Comparison of ENCODE assay signal across 8 cellular contexts in the genomic region with DNA sequence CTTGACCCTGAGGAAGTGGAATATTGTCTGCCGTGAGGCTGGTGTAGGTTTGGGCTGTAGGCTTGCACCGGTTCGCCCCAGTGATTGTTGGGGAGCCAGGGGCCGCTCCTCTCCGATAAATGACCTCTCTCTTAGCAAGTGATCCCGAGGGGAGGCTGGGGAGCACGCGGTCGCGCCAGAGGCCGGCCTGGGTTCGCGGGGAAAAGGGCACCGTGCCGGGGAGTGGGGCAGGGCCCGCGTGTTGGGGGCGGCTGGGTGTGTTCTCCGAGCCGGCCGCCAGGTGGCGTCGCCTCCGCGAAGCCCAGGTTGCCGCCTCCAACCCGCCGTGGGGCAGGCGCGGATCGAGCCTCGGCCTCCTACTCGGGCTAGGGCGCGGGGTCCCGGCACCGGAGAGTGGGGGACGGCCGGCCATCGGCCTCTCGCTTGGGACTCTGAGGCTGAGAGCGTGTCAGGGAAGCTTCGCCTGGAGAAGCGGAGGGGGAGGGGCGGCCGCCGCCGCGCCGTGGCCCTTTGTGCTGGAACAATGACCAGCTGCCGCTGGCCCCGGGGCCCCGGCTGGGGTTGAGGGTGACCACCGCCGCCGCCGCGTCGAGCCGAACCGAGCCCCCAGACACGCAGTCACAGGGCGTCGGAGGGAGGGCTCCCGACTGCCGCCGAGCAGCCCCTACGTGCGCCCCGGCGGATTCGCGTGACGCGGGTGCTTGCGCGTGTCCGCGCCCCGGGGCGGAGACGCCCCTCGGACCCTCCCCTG. TPM values are rescaled to one million over a fixed set of nuclear protein-coding genes. Genes with fewer than 3 reads are reported as not detected.
A peak's percentile ranks its signal among the peaks of the same experiment; 100 is the strongest.
DNase-seq lines count a peak whose midpoint lies in the region; ATAC-seq and TF ChIP-seq lines count a peak whose summit lies in the region.

No MANE protein-coding gene starts in this region.

- no peaks in the 10 kb centered on the region for H3K36me3 ChIP-seq in right lobe of liver

- peaks cover 0 to 18% (median 3%) of the 10 kb centered on the region in 4 donors for H3K4me1 ChIP-seq in right lobe of liver

- no peaks in the 10 kb centered on the region for H3K9me3 Mint-ChIP-seq in dendritic cell treated with granulocyte-macrophage colony-stimulating factor and Interleukin-4, amounts not matched to agents 40 ng/mL and 50 ng/mL, for 4 days

- 0% methylated on average over 1 of the region's 83 CpGs for WGBS in right lobe of liver (ENCODE audit: insufficient coverage, low coverage, low lambda C conversion rate, missing lambda C conversion rate)

- H3K4me1 Mint-ChIP-seq in dendritic cell treated with granulocyte-macrophage colony-stimulating factor and Interleukin-4, amounts not matched to agents 40 ng/mL and 50 ng/mL, for 4 days (ENCODE audit: low read depth): peaks cover 47% of the 10 kb centered on the region

- peak; percentile 9 for DNase-seq in NCI-H2107 (lab: John Stamatoyannopoulos, UW)
- DNase-seq in NCI-H2107 treated with DMSO at 0.1 percent for 48 hours (lab: John Stamatoyannopoulos, UW; ENCODE audit: unreplicated experiment): no peak
- DNase-seq in NCI-H2171 (lab: John Stamatoyannopoulos, UW): peak; percentile 31
- peak; percentile 75 for DNase-seq in activated CD4-positive, alpha-beta T cell treated with anti-CD3 and anti-CD28 coated beads, Interleukin-2, amount 50 U/mL, for 1 hour
- peak; percentile 83 to 86 (median 83) for DNase-seq in right lobe of liver
- DNase-seq in stimulated activated CD4-positive, alpha-beta T cell treated with anti-CD3 and anti-CD28 coated beads, Interleukin-4, amount 100 ng/mL, for 4 hours: peak; percentile 70 to 79

- ATAC-seq in HG02840 (IDR thresholded peaks at IDR 0.05; ENCODE audit: low FRiP score, unreplicated experiment) (peak; percentile 42), right lobe of liver (peak; percentile 65 to 74 (median 70))

- TF ChIP-seq CTCF in right lobe of liver (IDR thresholded peaks at IDR 0.05): peak; percentile 96 to 98 (median 96)

- peak overlapping the region; percentile 96 to 100 (median 97) for H3K27ac ChIP-seq in right lobe of liver

- peak overlapping the region; percentile 77 to 81 (median 78) for H3K4me3 ChIP-seq in right lobe of liver

- H3K4me3 Mint-ChIP-seq in dendritic cell treated with granulocyte-macrophage colony-stimulating factor and Interleukin-4, amounts not matched to agents 40 ng/mL and 50 ng/mL, for 4 days: peak overlapping the region; percentile 91

- H3K27ac Mint-ChIP-seq in dendritic cell treated with granulocyte-macrophage colony-stimulating factor and Interleukin-4, amounts not matched to agents 40 ng/mL and 50 ng/mL, for 4 days: peak overlapping the region; percentile 71

- TF ChIP-seq POLR2A in right lobe of liver (IDR thresholded peaks at IDR 0.05): peak; percentile 81

- no peaks in the 10 kb centered on the region for H3K9me3 ChIP-seq in right lobe of liver

- intact Hi-C loops in dendritic cell treated with granulocyte-macrophage colony-stimulating factor and Interleukin-4, amounts not matched to agents 40 ng/mL and 50 ng/mL, for 4 days (cut with micrococcal nuclease): loop anchor here (1.0 to 5.0 kb wide), 2 partner anchors 15 to 33 kb away; a partner anchor contains a TSS
- intact Hi-C loops in right lobe of liver (cut with DNase I): no loop called here

- peaks cover 44% of the 10 kb centered on the region for H3K36me3 Mint-ChIP-seq in dendritic cell treated with granulocyte-macrophage colony-stimulating factor and Interleukin-4, amounts not matched to agents 40 ng/mL and 50 ng/mL, for 4 days (ENCODE audit: low read depth)

- H3K27me3 Mint-ChIP-seq in dendritic cell treated with granulocyte-macrophage colony-stimulating factor and Interleukin-4, amounts not matched to agents 40 ng/mL and 50 ng/mL, for 4 days: peaks cover 7% of the 10 kb centered on the region

- H3K27me3 ChIP-seq in right lobe of liver: no peaks in the 10 kb centered on the region

RNA-seq across cellular contexts. Expression of a gene that starts 0.4 kb away (rescaled TPM):
- total RNA-seq in right lobe of liver: 10 to 100 TPM in 3 of 6 experiments, 1 to 10 TPM in 3; 5.6 to 17.5 (median 11.0) TPM

RNA-seq across cellular contexts. Expression of a gene that starts 11.8 kb away (rescaled TPM):
- total RNA-seq in right lobe of liver: 1 to 10 TPM; 2.9 to 8.4 (median 4.6) TPM

RNA-seq across cellular contexts. Expression of a gene that starts 11.9 kb away (rescaled TPM):
- 10 to 100 TPM; 37.0 to 73.5 (median 45.0) TPM for total RNA-seq in right lobe of liver

RNA-seq across cellular contexts. Expression of a gene that starts 29.9 kb away (rescaled TPM):
- total RNA-seq in right lobe of liver: 100 to 1,000 TPM in 1 of 6 experiments, 10 to 100 TPM in 5; 24.7 to 129 (median 38.4) TPM

RNA-seq across cellular contexts. Expression of a gene that starts 31.8 kb away (rescaled TPM):
- total RNA-seq in right lobe of liver: under 1 TPM in 5 of 6 experiments, not detected in 1; 0.15 to 0.50 (median 0.20) TPM
